1 cellular context compared by ENCODE assay signal in the genomic region with DNA sequence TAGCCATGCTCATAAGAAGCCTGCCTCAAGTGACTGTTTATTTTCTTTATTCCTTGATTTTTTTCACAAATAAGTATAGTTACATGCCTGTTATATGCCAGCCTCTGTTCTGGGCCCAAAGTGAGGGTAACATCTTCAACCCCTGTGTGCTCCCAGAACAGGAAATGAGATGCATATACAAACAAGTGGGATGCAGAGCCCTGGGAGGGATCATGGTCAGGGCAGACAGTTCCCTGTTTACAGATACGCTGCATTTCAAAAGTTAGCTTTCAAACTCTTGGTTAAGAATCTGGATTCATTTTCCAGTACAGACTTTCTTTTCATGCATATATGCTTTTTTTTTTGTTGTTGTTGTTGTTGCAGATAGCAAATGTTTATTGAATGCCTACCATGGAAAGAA.
TF ChIP-seq lines count a peak whose summit lies in the region.

No MANE protein-coding gene starts in this region.

TF ChIP-seq in IMR-90, 13 proteins besides CTCF, POLR2A, EP300 and RAD21 (continued from another document):
- TF ChIP-seq USF2 (IDR thresholded peaks at IDR 0.05; ENCODE audit: low read depth, low read length): no peak
- no peak for TF ChIP-seq MAZ (IDR thresholded peaks at IDR 0.05; ENCODE audit: borderline replicate concordance, low read depth, low read length)
- TF ChIP-seq RFX5 (IDR thresholded peaks at IDR 0.05; ENCODE audit: low read depth, low read length): no peak
- TF ChIP-seq CHD1 (IDR thresholded peaks at IDR 0.05; ENCODE audit: low read depth, low read length): no peak
- TF ChIP-seq, protein P1, sequence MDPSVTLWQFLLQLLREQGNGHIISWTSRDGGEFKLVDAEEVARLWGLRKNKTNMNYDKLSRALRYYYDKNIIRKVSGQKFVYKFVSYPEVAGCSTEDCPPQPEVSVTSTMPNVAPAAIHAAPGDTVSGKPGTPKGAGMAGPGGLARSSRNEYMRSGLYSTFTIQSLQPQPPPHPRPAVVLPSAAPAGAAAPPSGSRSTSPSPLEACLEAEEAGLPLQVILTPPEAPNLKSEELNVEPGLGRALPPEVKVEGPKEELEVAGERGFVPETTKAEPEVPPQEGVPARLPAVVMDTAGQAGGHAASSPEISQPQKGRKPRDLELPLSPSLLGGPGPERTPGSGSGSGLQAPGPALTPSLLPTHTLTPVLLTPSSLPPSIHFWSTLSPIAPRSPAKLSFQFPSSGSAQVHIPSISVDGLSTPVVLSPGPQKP (IDR thresholded peaks at IDR 0.05; ENCODE audit: borderline replicate concordance, low read depth, low read length): no peak
- no peak for TF ChIP-seq MAFK (IDR thresholded peaks at IDR 0.05; ENCODE audit: low read depth, low read length)
- no peak for TF ChIP-seq RCOR1 (IDR thresholded peaks at IDR 0.05; ENCODE audit: insufficient replicate concordance, low read length)
- TF ChIP-seq SMC3 (IDR thresholded peaks at IDR 0.05; ENCODE audit: low read depth, low read length): no peak
- no peak for TF ChIP-seq NFE2L2 (IDR thresholded peaks at IDR 0.05; ENCODE audit: low read depth, low read length)
- no peak for TF ChIP-seq CEBPB (IDR thresholded peaks at IDR 0.05; ENCODE audit: low read depth, low read length)
